In genomic region chr3:32973982-32974381, GRCh38 we compare ENCODE assay signal across 12 cellular contexts. TPM values are rescaled to one million over a fixed set of nuclear protein-coding genes. Genes with fewer than 3 reads are reported as not detected.
A peak's percentile ranks its signal among the peaks of the same experiment; 100 is the strongest.
DNase-seq lines count a peak whose midpoint lies in the region; ATAC-seq and TF ChIP-seq lines count a peak whose summit lies in the region.
"Had no signal": no experiment of that assay in that cellular context is flagged by ENCODE, and none has a peak within 500 bp of the region (broad histone marks: within the 10 kb centered on the region; RNA-seq: fewer than 3 reads in every experiment).

No MANE protein-coding gene starts in this region.

- in situ Hi-C loops in mammary epithelial cell (cut with MboI; ENCODE audit: low sequenced_read_pairs in 2 of 2) = no loop called here

- no peak overlapping the region for H3K27ac ChIP-seq in mammary epithelial cell (ENCODE audit: insufficient read depth, low read depth, low read length)
- H3K27ac ChIP-seq: epithelial cell of prostate had no signal

- dilution Hi-C loops in mammary epithelial cell (cut with HindIII; ENCODE audit: low sequenced_read_pairs) = no loop called here

- H3K9me3 Mint-ChIP-seq in activated CD4-positive, alpha-beta T cell treated with anti-CD3 and anti-CD28 coated beads, Interleukin-2, amount 10 ng/mL, durations not matched to agents 24 days and 14 days = no peaks in the 10 kb centered on the region
- H3K9me3 Mint-ChIP-seq: nephron had no signal

- DNase-seq in activated CD4-positive, alpha-beta T cell treated with anti-CD3 and anti-CD28 coated beads, Interleukin-2, amount 10 ng/mL, durations not matched to agents 24 days and 14 days = peak; percentile 85
- no peak for DNase-seq in activated CD4-positive, alpha-beta T cell treated with anti-CD3 and anti-CD28 coated beads, Interleukin-2, amount 50 U/mL, for 48 hours
- peak; percentile 61 for DNase-seq in OCI-M1 (lab: John Stamatoyannopoulos, UW)
- DNase-seq in retinal pigment epithelial cell (ENCODE audit: low read depth) = peak; percentile 12
- DNase-seq in mammary epithelial cell = no peak
- DNase-seq in mucosa of gallbladder (ENCODE audit: low spot score) = no peak
- DNase-seq: activated CD4-positive, alpha-beta T cell treated with anti-CD3 and anti-CD28 coated beads, Interleukin-2, amount 50 U/mL, for 4 hours; NCI-H69 had no signal

- H4K20me1 ChIP-seq in mammary epithelial cell (ENCODE audit: insufficient read depth, low read length) = no peaks in the 10 kb centered on the region

- ATAC-seq in HG02610 (IDR thresholded peaks at IDR 0.05; ENCODE audit: unreplicated experiment) (peak; percentile 87), HG03439 (IDR thresholded peaks at IDR 0.05; ENCODE audit: unreplicated experiment) (no peak)

- H3K36me3 Mint-ChIP-seq in activated CD4-positive, alpha-beta T cell treated with anti-CD3 and anti-CD28 coated beads, Interleukin-2, amount 10 ng/mL, durations not matched to agents 24 days and 14 days (ENCODE audit: low read depth) = peaks cover 8% of the 10 kb centered on the region

- intact Hi-C loops in activated CD4-positive, alpha-beta T cell treated with anti-CD3 and anti-CD28 coated beads, Interleukin-2, amount 10 ng/mL, durations not matched to agents 24 days and 14 days (cut with micrococcal nuclease) = loop anchor here (1.0 to 2.0 kb wide), 3 partner anchors 13 to 49 kb away; no protein-coding TSS in a partner anchor
- intact Hi-C loops in mammary epithelial cell (cut with micrococcal nuclease) = no loop called here

- WGBS in mammary epithelial cell (ENCODE audit: low coverage, missing lambda C conversion rate) = 100% methylated on average over 1 of the region's 1 CpG

- H3K36me3 ChIP-seq in mammary epithelial cell (ENCODE audit: insufficient read depth, low read length) = no peaks in the 10 kb centered on the region

- CTCF ChIA-PET in mammary epithelial cell (lab: Charles Lee; ENCODE audit: low non-redundant PET) = no interaction called here

- no peaks in the 10 kb centered on the region for H3K4me1 ChIP-seq in mammary epithelial cell (ENCODE audit: insufficient read depth, low read length)

- H3K4me3 ChIP-seq in retinal pigment epithelial cell (ENCODE audit: low read length) (no peak overlapping the region), mammary epithelial cell (replicated peaks in 1 of 3; ENCODE audit: insufficient read depth in 1 of 3, low read depth in 2 of 3, low read length in 3 of 3) (no peak overlapping the region)

- H3K4me1 Mint-ChIP-seq in activated CD4-positive, alpha-beta T cell treated with anti-CD3 and anti-CD28 coated beads, Interleukin-2, amount 10 ng/mL, durations not matched to agents 24 days and 14 days = peaks cover 37% of the 10 kb centered on the region

- H3K27me3 ChIP-seq in mammary epithelial cell (ENCODE audit: insufficient read depth, low read length) = no peaks in the 10 kb centered on the region

- TF ChIP-seq CTCF in retinal pigment epithelial cell (conservative IDR thresholded peaks at IDR 0.05; ENCODE audit: low read depth, low read length) = no peak
- TF ChIP-seq CTCF in mammary epithelial cell (conservative IDR thresholded peaks at IDR 0.05 in 1 of 2, IDR thresholded peaks at IDR 0.05 in 1 of 2; ENCODE audit: extremely low read depth in 1 of 2, insufficient read depth in 1 of 2, low read depth in 1 of 2, low read length in 2 of 2) = no peak

- peak overlapping the region; percentile 46 for H3K27ac Mint-ChIP-seq in activated CD4-positive, alpha-beta T cell treated with anti-CD3 and anti-CD28 coated beads, Interleukin-2, amount 10 ng/mL, durations not matched to agents 24 days and 14 days
- H3K27ac Mint-ChIP-seq: nephron had no signal

- no peaks in the 10 kb centered on the region for H3K79me2 ChIP-seq in mammary epithelial cell (ENCODE audit: insufficient read depth, low read length)

- H3K4me2 ChIP-seq in mammary epithelial cell (ENCODE audit: insufficient read depth, low read depth, low read length) = no peak overlapping the region

- H3K4me3 Mint-ChIP-seq in activated CD4-positive, alpha-beta T cell treated with anti-CD3 and anti-CD28 coated beads, Interleukin-2, amount 10 ng/mL, durations not matched to agents 24 days and 14 days = peak overlapping the region; percentile 33
- H3K4me3 Mint-ChIP-seq: nephron had no signal

- no peaks in the 10 kb centered on the region for H3K27me3 Mint-ChIP-seq in activated CD4-positive, alpha-beta T cell treated with anti-CD3 and anti-CD28 coated beads, Interleukin-2, amount 10 ng/mL, durations not matched to agents 24 days and 14 days

- no peaks in the 10 kb centered on the region for H3K9me3 ChIP-seq in mammary epithelial cell (replicated peaks; ENCODE audit: insufficient read depth, low read length)

- H2AFZ ChIP-seq in mammary epithelial cell (ENCODE audit: low read depth, low read length) = no peak overlapping the region

- BruUV-seq in mammary epithelial cell (replicated peaks; lab: Mats Ljungman, UMichigan) = no TSS peak

- no peak overlapping the region for H3K9ac ChIP-seq in mammary epithelial cell (ENCODE audit: insufficient read depth, low read length)

RNA-seq across cellular contexts. Expression of gene CCR4, which starts 22.5 kb away (rescaled TPM):
- 86.6 and 88.9 TPM in 2 replicates for total RNA-seq in activated CD4-positive, alpha-beta T cell treated with anti-CD3 and anti-CD28 coated beads, Interleukin-2, amount 10 ng/mL, durations not matched to agents 24 days and 14 days
- total RNA-seq in mammary epithelial cell = not detected
- not detected for polyA plus RNA-seq in mammary epithelial cell
- polyA minus RNA-seq in mammary epithelial cell = not detected
- total RNA-seq in mucosa of gallbladder = 0.49 TPM

Comparison
In these comparisons a context has a peak if more than half of its experiments do, and no peak if none do; other contexts are left out.
1. DNase-seq: peak in activated CD4-positive, alpha-beta T cell treated with anti-CD3 and anti-CD28 coated beads, Interleukin-2, amount 10 ng/mL, durations not matched to agents 24 days and 14 days (single experiment), OCI-M1 (single experiment) and retinal pigment epithelial cell (single experiment); none in activated CD4-positive, alpha-beta T cell treated with anti-CD3 and anti-CD28 coated beads, Interleukin-2, amount 50 U/mL, for 48 hours (0 of 2), mammary epithelial cell (single experiment) and mucosa of gallbladder (single experiment).
2. RNA of gene CCR4, which starts 22.5 kb away (total RNA-seq): 86.6 to 88.9 TPM in activated CD4-positive, alpha-beta T cell treated with anti-CD3 and anti-CD28 coated beads, Interleukin-2, amount 10 ng/mL, durations not matched to agents 24 days and 14 days; 0.49 TPM in mucosa of gallbladder (single experiment) and not detected in mammary epithelial cell; every median in the first group is over 10 times any median in the second.